In genomic region chr19:9584073-9584833, GRCh38 we compare ENCODE assay signal across 1 cellular context.
TF ChIP-seq lines count a peak whose summit lies in the region.

ZNF121 (minus strand) TSS chr19:9584504; CDS start chr19:9568097, 16,407 bp downstream.

TF ChIP-seq in GM12878, 131 proteins besides CTCF, POLR2A, EP300 and RAD21 (continued from another document):
- TF ChIP-seq, protein P1, sequence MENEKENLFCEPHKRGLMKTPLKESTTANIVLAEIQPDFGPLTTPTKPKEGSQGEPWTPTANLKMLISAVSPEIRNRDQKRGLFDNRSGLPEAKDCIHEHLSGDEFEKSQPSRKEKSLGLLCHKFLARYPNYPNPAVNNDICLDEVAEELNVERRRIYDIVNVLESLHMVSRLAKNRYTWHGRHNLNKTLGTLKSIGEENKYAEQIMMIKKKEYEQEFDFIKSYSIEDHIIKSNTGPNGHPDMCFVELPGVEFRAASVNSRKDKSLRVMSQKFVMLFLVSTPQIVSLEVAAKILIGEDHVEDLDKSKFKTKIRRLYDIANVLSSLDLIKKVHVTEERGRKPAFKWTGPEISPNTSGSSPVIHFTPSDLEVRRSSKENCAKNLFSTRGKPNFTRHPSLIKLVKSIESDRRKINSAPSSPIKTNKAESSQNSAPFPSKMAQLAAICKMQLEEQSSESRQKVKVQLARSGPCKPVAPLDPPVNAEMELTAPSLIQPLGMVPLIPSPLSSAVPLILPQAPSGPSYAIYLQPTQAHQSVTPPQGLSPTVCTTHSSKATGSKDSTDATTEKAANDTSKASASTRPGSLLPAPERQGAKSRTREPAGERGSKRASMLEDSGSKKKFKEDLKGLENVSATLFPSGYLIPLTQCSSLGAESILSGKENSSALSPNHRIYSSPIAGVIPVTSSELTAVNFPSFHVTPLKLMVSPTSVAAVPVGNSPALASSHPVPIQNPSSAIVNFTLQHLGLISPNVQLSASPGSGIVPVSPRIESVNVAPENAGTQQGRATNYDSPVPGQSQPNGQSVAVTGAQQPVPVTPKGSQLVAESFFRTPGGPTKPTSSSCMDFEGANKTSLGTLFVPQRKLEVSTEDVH (IDR thresholded peaks at IDR 0.05; ENCODE audit: low read depth, partially characterized antibody) = no peak
- TF ChIP-seq ZNF622 (IDR thresholded peaks at IDR 0.05) = no peak
